In the genomic region with DNA sequence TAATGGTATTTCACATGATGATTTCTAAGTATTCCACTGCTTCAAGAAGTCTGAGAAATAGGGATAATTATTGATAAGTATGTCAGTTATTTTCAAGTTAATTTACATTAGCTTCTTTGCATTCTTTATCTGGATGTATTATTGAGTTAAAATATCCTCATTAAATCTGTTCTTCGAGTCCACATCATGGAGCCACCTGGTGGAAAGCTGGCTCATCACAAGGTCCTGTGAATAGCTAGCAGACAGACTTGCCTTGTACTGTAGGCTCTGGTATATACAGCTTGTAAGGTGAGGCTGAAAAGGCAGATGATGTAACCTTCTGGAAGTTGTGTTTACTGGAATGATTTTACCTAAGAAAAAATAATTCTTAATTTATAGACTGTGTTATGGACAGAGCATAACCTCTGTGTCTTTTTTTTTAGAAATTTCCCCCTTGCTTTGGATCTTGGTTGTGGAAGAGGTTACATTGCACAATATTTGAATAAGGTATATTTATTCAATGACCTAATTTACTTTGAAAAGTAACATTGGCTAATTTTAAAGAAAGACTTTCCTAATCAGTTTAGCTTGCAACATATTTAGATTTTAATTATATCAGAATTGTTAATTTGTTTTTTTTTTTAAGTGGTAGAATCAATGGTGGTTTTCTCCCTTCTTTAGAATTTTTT, we compare ENCODE assay signal across 1 cellular context.
TF ChIP-seq lines count a peak whose summit lies in the region.

No MANE protein-coding gene starts in this region.

TF ChIP-seq in HepG2, 621 proteins besides CTCF, POLR2A, EP300 and RAD21 (continued from another document and continues in another):
- TF ChIP-seq, protein P1, sequence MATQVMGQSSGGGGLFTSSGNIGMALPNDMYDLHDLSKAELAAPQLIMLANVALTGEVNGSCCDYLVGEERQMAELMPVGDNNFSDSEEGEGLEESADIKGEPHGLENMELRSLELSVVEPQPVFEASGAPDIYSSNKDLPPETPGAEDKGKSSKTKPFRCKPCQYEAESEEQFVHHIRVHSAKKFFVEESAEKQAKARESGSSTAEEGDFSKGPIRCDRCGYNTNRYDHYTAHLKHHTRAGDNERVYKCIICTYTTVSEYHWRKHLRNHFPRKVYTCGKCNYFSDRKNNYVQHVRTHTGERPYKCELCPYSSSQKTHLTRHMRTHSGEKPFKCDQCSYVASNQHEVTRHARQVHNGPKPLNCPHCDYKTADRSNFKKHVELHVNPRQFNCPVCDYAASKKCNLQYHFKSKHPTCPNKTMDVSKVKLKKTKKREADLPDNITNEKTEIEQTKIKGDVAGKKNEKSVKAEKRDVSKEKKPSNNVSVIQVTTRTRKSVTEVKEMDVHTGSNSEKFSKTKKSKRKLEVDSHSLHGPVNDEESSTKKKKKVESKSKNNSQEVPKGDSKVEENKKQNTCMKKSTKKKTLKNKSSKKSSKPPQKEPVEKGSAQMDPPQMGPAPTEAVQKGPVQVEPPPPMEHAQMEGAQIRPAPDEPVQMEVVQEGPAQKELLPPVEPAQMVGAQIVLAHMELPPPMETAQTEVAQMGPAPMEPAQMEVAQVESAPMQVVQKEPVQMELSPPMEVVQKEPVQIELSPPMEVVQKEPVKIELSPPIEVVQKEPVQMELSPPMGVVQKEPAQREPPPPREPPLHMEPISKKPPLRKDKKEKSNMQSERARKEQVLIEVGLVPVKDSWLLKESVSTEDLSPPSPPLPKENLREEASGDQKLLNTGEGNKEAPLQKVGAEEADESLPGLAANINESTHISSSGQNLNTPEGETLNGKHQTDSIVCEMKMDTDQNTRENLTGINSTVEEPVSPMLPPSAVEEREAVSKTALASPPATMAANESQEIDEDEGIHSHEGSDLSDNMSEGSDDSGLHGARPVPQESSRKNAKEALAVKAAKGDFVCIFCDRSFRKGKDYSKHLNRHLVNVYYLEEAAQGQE (IDR thresholded peaks at IDR 0.05; ENCODE audit: borderline replicate concordance in 1 of 2, low read depth in 1 of 2, low read length in 2 of 2): no peak
- TF ChIP-seq FOXK2 (IDR thresholded peaks at IDR 0.05): no peak
- no peak for TF ChIP-seq ZMYM3 (CRISPR knock-in tag; IDR thresholded peaks at IDR 0.05)
- TF ChIP-seq TBX2 (CRISPR knock-in tag; IDR thresholded peaks at IDR 0.05; ENCODE audit: borderline replicate concordance): no peak
- peak; percentile 42 for TF ChIP-seq STAG1 (CRISPR knock-in tag; IDR thresholded peaks at IDR 0.05)
- TF ChIP-seq, protein P2, sequence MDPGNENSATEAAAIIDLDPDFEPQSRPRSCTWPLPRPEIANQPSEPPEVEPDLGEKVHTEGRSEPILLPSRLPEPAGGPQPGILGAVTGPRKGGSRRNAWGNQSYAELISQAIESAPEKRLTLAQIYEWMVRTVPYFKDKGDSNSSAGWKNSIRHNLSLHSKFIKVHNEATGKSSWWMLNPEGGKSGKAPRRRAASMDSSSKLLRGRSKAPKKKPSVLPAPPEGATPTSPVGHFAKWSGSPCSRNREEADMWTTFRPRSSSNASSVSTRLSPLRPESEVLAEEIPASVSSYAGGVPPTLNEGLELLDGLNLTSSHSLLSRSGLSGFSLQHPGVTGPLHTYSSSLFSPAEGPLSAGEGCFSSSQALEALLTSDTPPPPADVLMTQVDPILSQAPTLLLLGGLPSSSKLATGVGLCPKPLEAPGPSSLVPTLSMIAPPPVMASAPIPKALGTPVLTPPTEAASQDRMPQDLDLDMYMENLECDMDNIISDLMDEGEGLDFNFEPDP (CRISPR knock-in tag; conservative IDR thresholded peaks at IDR 0.05): no peak
- no peak for TF ChIP-seq ZMYM2 (CRISPR knock-in tag; IDR thresholded peaks at IDR 0.05)
- TF ChIP-seq ERF (CRISPR knock-in tag; IDR thresholded peaks at IDR 0.05): no peak
- no peak; the same call in 1 of the 2 replicates for TF ChIP-seq GFI1 (CRISPR knock-in tag; IDR thresholded peaks at IDR 0.05; ENCODE audit: borderline replicate concordance)
- TF ChIP-seq MTA3 (CRISPR knock-in tag; IDR thresholded peaks at IDR 0.05): no peak
- TF ChIP-seq, protein P3, sequence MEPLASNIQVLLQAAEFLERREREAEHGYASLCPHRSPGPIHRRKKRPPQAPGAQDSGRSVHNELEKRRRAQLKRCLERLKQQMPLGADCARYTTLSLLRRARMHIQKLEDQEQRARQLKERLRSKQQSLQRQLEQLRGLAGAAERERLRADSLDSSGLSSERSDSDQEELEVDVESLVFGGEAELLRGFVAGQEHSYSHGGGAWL (CRISPR knock-in tag; IDR thresholded peaks at IDR 0.05): no peak
- no peak for TF ChIP-seq SP5 (CRISPR knock-in tag; IDR thresholded peaks at IDR 0.05; ENCODE audit: borderline replicate concordance, low read depth)
- TF ChIP-seq ZNF547 (CRISPR knock-in tag; IDR thresholded peaks at IDR 0.05): 0 out of 2 replicates have a peak, but pooled peaks have one; percentile 53
- TF ChIP-seq, protein P4, sequence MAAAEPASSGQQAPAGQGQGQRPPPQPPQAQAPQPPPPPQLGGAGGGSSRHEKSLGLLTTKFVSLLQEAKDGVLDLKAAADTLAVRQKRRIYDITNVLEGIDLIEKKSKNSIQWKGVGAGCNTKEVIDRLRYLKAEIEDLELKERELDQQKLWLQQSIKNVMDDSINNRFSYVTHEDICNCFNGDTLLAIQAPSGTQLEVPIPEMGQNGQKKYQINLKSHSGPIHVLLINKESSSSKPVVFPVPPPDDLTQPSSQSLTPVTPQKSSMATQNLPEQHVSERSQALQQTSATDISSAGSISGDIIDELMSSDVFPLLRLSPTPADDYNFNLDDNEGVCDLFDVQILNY (CRISPR knock-in tag; conservative IDR thresholded peaks at IDR 0.05): no peak
- no peak for TF ChIP-seq ZBTB38 (CRISPR knock-in tag; IDR thresholded peaks at IDR 0.05)
- TF ChIP-seq, protein P5, sequence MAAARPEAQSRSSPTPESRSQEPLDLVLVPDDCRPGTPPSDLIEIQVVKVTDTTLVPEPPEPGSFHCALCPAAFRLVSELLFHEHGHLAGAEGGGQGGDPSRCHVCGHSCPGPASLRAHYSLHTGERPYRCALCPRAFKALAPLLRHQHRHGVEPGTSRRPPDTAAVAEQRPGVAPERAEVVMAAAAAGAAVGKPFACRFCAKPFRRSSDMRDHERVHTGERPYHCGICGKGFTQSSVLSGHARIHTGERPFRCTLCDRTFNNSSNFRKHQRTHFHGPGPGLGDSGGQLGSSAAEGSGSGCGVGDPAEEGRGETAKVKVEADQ (CRISPR knock-in tag; IDR thresholded peaks at IDR 0.05; ENCODE audit: borderline replicate concordance): peak; percentile 43; the same call in 1 of the 2 replicates
- TF ChIP-seq, protein P6, sequence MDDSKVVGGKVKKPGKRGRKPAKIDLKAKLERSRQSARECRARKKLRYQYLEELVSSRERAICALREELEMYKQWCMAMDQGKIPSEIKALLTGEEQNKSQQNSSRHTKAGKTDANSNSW (CRISPR knock-in tag; IDR thresholded peaks at IDR 0.05; ENCODE audit: borderline replicate concordance): no peak
- 0 out of 2 replicates have a peak, but pooled peaks have one; percentile 13 for TF ChIP-seq KAT8 (CRISPR knock-in tag; IDR thresholded peaks at IDR 0.05)
- TF ChIP-seq ATRX (CRISPR knock-in tag; IDR thresholded peaks at IDR 0.05; ENCODE audit: borderline replicate concordance): no peak
- TF ChIP-seq, protein P7, sequence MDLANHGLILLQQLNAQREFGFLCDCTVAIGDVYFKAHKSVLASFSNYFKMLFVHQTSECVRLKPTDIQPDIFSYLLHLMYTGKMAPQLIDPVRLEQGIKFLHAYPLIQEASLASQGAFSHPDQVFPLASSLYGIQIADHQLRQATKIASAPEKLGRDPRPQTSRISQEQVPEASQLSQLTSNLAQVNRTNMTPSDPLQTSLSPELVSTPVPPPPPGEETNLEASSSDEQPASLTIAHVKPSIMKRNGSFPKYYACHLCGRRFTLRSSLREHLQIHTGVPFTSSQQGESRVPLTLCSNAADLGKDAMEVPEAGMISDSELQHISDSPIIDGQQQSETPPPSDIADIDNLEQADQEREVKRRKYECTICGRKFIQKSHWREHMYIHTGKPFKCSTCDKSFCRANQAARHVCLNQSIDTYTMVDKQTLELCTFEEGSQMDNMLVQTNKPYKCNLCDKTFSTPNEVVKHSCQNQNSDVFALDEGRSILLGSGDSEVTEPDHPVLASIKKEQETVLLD (CRISPR knock-in tag; IDR thresholded peaks at IDR 0.05; ENCODE audit: low read depth): no peak
- TF ChIP-seq, protein P8, sequence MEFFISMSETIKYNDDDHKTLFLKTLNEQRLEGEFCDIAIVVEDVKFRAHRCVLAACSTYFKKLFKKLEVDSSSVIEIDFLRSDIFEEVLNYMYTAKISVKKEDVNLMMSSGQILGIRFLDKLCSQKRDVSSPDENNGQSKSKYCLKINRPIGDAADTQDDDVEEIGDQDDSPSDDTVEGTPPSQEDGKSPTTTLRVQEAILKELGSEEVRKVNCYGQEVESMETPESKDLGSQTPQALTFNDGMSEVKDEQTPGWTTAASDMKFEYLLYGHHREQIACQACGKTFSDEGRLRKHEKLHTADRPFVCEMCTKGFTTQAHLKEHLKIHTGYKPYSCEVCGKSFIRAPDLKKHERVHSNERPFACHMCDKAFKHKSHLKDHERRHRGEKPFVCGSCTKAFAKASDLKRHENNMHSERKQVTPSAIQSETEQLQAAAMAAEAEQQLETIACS (CRISPR knock-in tag; IDR thresholded peaks at IDR 0.05): no peak
- no peak for TF ChIP-seq ZNF883 (CRISPR knock-in tag; IDR thresholded peaks at IDR 0.05; ENCODE audit: not compliant biosample characterization)
- no peak for TF ChIP-seq KDM6A (CRISPR knock-in tag; IDR thresholded peaks at IDR 0.05; ENCODE audit: low read depth)
- TF ChIP-seq MBD4 (IDR thresholded peaks at IDR 0.05; ENCODE audit: borderline replicate concordance, low read length): 0 out of 2 replicates have a peak, but pooled peaks have one; percentile 46
- TF ChIP-seq ZNF510 (CRISPR knock-in tag; IDR thresholded peaks at IDR 0.05; ENCODE audit: low read depth): no peak
- TF ChIP-seq SAP130 (CRISPR knock-in tag; IDR thresholded peaks at IDR 0.05; ENCODE audit: low read depth): peak; percentile 52; the same call in 1 of the 2 replicates
- TF ChIP-seq HOXA9 (CRISPR knock-in tag; IDR thresholded peaks at IDR 0.05; ENCODE audit: borderline replicate concordance): no peak
- TF ChIP-seq, protein P9, sequence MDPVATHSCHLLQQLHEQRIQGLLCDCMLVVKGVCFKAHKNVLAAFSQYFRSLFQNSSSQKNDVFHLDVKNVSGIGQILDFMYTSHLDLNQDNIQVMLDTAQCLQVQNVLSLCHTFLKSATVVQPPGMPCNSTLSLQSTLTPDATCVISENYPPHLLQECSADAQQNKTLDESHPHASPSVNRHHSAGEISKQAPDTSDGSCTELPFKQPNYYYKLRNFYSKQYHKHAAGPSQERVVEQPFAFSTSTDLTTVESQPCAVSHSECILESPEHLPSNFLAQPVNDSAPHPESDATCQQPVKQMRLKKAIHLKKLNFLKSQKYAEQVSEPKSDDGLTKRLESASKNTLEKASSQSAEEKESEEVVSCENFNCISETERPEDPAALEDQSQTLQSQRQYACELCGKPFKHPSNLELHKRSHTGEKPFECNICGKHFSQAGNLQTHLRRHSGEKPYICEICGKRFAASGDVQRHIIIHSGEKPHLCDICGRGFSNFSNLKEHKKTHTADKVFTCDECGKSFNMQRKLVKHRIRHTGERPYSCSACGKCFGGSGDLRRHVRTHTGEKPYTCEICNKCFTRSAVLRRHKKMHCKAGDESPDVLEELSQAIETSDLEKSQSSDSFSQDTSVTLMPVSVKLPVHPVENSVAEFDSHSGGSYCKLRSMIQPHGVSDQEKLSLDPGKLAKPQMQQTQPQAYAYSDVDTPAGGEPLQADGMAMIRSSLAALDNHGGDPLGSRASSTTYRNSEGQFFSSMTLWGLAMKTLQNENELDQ (CRISPR knock-in tag; IDR thresholded peaks at IDR 0.05; ENCODE audit: borderline replicate concordance): no peak
- no peak for TF ChIP-seq TBP (CRISPR knock-in tag; IDR thresholded peaks at IDR 0.05)
- TF ChIP-seq ZBTB42 (CRISPR knock-in tag; IDR thresholded peaks at IDR 0.05): no peak
- no peak for TF ChIP-seq JDP2 (CRISPR knock-in tag; IDR thresholded peaks at IDR 0.05; ENCODE audit: borderline replicate concordance)
- TF ChIP-seq ZNF30 (CRISPR knock-in tag; IDR thresholded peaks at IDR 0.05): no peak
- TF ChIP-seq, protein P10, sequence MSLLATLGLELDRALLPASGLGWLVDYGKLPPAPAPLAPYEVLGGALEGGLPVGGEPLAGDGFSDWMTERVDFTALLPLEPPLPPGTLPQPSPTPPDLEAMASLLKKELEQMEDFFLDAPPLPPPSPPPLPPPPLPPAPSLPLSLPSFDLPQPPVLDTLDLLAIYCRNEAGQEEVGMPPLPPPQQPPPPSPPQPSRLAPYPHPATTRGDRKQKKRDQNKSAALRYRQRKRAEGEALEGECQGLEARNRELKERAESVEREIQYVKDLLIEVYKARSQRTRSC (CRISPR knock-in tag; IDR thresholded peaks at IDR 0.05; ENCODE audit: low read depth): no peak
- TF ChIP-seq ZNF629 (CRISPR knock-in tag; conservative IDR thresholded peaks at IDR 0.05): no peak
- TF ChIP-seq BHLHE40 (IDR thresholded peaks at IDR 0.05; ENCODE audit: low read length): no peak
- no peak for TF ChIP-seq MED8 (CRISPR knock-in tag; IDR thresholded peaks at IDR 0.05; ENCODE audit: insufficient replicate concordance)
- TF ChIP-seq NR2F2 (IDR thresholded peaks at IDR 0.05; ENCODE audit: borderline replicate concordance, low read depth): no peak
- TF ChIP-seq ZNF839 (CRISPR knock-in tag; IDR thresholded peaks at IDR 0.05; ENCODE audit: borderline replicate concordance): no peak
- peak; percentile 20; the same call in 1 of the 2 replicates for TF ChIP-seq RBFOX2 (IDR thresholded peaks at IDR 0.05; ENCODE audit: low read depth, low read length)
- TF ChIP-seq, protein P11, sequence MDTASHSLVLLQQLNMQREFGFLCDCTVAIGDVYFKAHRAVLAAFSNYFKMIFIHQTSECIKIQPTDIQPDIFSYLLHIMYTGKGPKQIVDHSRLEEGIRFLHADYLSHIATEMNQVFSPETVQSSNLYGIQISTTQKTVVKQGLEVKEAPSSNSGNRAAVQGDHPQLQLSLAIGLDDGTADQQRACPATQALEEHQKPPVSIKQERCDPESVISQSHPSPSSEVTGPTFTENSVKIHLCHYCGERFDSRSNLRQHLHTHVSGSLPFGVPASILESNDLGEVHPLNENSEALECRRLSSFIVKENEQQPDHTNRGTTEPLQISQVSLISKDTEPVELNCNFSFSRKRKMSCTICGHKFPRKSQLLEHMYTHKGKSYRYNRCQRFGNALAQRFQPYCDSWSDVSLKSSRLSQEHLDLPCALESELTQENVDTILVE (CRISPR knock-in tag; IDR thresholded peaks at IDR 0.05): peak; percentile 61
- TF ChIP-seq KLF12 (CRISPR knock-in tag; IDR thresholded peaks at IDR 0.05; ENCODE audit: borderline replicate concordance): no peak
